1 cellular context compared by ENCODE assay signal in genomic region chr19:49362048-49362925, GRCh38.
TF ChIP-seq lines count a peak whose summit lies in the region.

TEAD2 (minus strand) TSS chr19:49362416; CDS start chr19:49360075, 2,341 bp downstream.

TF ChIP-seq in K562, 482 proteins besides CTCF, POLR2A, EP300 and RAD21 (continued from another document and continues in another):
- TF ChIP-seq, protein P1, sequence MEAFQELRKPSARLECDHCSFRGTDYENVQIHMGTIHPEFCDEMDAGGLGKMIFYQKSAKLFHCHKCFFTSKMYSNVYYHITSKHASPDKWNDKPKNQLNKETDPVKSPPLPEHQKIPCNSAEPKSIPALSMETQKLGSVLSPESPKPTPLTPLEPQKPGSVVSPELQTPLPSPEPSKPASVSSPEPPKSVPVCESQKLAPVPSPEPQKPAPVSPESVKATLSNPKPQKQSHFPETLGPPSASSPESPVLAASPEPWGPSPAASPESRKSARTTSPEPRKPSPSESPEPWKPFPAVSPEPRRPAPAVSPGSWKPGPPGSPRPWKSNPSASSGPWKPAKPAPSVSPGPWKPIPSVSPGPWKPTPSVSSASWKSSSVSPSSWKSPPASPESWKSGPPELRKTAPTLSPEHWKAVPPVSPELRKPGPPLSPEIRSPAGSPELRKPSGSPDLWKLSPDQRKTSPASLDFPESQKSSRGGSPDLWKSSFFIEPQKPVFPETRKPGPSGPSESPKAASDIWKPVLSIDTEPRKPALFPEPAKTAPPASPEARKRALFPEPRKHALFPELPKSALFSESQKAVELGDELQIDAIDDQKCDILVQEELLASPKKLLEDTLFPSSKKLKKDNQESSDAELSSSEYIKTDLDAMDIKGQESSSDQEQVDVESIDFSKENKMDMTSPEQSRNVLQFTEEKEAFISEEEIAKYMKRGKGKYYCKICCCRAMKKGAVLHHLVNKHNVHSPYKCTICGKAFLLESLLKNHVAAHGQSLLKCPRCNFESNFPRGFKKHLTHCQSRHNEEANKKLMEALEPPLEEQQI (IDR thresholded peaks at IDR 0.05) = no peak
- TF ChIP-seq, protein P2, sequence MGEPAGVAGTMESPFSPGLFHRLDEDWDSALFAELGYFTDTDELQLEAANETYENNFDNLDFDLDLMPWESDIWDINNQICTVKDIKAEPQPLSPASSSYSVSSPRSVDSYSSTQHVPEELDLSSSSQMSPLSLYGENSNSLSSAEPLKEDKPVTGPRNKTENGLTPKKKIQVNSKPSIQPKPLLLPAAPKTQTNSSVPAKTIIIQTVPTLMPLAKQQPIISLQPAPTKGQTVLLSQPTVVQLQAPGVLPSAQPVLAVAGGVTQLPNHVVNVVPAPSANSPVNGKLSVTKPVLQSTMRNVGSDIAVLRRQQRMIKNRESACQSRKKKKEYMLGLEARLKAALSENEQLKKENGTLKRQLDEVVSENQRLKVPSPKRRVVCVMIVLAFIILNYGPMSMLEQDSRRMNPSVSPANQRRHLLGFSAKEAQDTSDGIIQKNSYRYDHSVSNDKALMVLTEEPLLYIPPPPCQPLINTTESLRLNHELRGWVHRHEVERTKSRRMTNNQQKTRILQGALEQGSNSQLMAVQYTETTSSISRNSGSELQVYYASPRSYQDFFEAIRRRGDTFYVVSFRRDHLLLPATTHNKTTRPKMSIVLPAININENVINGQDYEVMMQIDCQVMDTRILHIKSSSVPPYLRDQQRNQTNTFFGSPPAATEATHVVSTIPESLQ (CRISPR knock-in tag; IDR thresholded peaks at IDR 0.05) = no peak
- no peak for TF ChIP-seq NR2C1 (IDR thresholded peaks at IDR 0.05)
- no peak for TF ChIP-seq NR2C1 (tag; IDR thresholded peaks at IDR 0.05)
- peak; percentile 33 for TF ChIP-seq HNRNPLL (IDR thresholded peaks at IDR 0.05; ENCODE audit: low read depth, low read length, poor library complexity, severe bottlenecking)
- TF ChIP-seq YBX1 (IDR thresholded peaks at IDR 0.05) = no peak
- TF ChIP-seq TBP (optimal IDR thresholded peaks at IDR 0.05; ENCODE audit: low read depth, low read length) = peak; percentile 4
- TF ChIP-seq MYC (IDR thresholded peaks at IDR 0.05; ENCODE audit: low read depth, low read length) = peak; percentile 21; the same call in 1 of the 2 replicates
- no peak for TF ChIP-seq MYC (CRISPR knock-in tag; IDR thresholded peaks at IDR 0.05; ENCODE audit: borderline replicate concordance, low read depth)
- TF ChIP-seq ZBTB34 (CRISPR knock-in tag; IDR thresholded peaks at IDR 0.05) = no peak
- no peak for TF ChIP-seq COPS2 (conservative IDR thresholded peaks at IDR 0.05)
- no peak for TF ChIP-seq HDAC8 (tag; IDR thresholded peaks at IDR 0.05)
- no peak for TF ChIP-seq MYBL2 (IDR thresholded peaks at IDR 0.05; ENCODE audit: low read depth)
- TF ChIP-seq MYBL2 (CRISPR knock-in tag; IDR thresholded peaks at IDR 0.05; ENCODE audit: borderline replicate concordance) = no peak
- TF ChIP-seq MNT (conservative IDR thresholded peaks at IDR 0.05) = 0 out of 4 replicates have a peak, but pooled peaks of 1 of the 2 experiments have one; percentile 50
- TF ChIP-seq MTA3 (IDR thresholded peaks at IDR 0.05; ENCODE audit: borderline replicate concordance) = peak; percentile 38; the same call in 1 of the 2 replicates
- TF ChIP-seq NBN (IDR thresholded peaks at IDR 0.05; ENCODE audit: low read depth) = no peak; the same call in 1 of the 2 replicates
- TF ChIP-seq HEY1 (CRISPR knock-in tag; IDR thresholded peaks at IDR 0.05; ENCODE audit: borderline replicate concordance) = no peak
- TF ChIP-seq SRSF3 (IDR thresholded peaks at IDR 0.05; ENCODE audit: insufficient read depth, low read length) = no peak
- TF ChIP-seq NFRKB (IDR thresholded peaks at IDR 0.05; ENCODE audit: low read depth) = 0 out of 2 replicates have a peak, but pooled peaks have one; percentile 18
- TF ChIP-seq ZFP1 (CRISPR knock-in tag; IDR thresholded peaks at IDR 0.05) = no peak
- no peak for TF ChIP-seq MCM7 (IDR thresholded peaks at IDR 0.05)
- TF ChIP-seq ZC3H11A (IDR thresholded peaks at IDR 0.05; ENCODE audit: low read depth, low read length) = no peak
- no peak for TF ChIP-seq NFIX (CRISPR knock-in tag; IDR thresholded peaks at IDR 0.05; ENCODE audit: low read depth)
- TF ChIP-seq, protein P3, sequence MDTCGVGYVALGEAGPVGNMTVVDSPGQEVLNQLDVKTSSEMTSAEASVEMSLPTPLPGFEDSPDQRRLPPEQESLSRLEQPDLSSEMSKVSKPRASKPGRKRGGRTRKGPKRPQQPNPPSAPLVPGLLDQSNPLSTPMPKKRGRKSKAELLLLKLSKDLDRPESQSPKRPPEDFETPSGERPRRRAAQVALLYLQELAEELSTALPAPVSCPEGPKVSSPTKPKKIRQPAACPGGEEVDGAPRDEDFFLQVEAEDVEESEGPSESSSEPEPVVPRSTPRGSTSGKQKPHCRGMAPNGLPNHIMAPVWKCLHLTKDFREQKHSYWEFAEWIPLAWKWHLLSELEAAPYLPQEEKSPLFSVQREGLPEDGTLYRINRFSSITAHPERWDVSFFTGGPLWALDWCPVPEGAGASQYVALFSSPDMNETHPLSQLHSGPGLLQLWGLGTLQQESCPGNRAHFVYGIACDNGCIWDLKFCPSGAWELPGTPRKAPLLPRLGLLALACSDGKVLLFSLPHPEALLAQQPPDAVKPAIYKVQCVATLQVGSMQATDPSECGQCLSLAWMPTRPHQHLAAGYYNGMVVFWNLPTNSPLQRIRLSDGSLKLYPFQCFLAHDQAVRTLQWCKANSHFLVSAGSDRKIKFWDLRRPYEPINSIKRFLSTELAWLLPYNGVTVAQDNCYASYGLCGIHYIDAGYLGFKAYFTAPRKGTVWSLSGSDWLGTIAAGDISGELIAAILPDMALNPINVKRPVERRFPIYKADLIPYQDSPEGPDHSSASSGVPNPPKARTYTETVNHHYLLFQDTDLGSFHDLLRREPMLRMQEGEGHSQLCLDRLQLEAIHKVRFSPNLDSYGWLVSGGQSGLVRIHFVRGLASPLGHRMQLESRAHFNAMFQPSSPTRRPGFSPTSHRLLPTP (IDR thresholded peaks at IDR 0.05; ENCODE audit: borderline replicate concordance, extremely low read depth, insufficient read length) = no peak
- TF ChIP-seq ZNF143 (CRISPR knock-in tag; IDR thresholded peaks at IDR 0.05) = no peak
- no peak for TF ChIP-seq NCOA1 (IDR thresholded peaks at IDR 0.05; ENCODE audit: low read depth)
- no peak for TF ChIP-seq SRSF9 (IDR thresholded peaks at IDR 0.05; ENCODE audit: borderline replicate concordance, low read depth, low read length)
- TF ChIP-seq BHLHE40 (IDR thresholded peaks at IDR 0.05; ENCODE audit: low read length) = peak; percentile 28; the same call in 1 of the 2 replicates
- no peak for TF ChIP-seq RBM25 (IDR thresholded peaks at IDR 0.05; ENCODE audit: low read depth, low read length, severe bottlenecking)
- TF ChIP-seq TEAD1 (CRISPR knock-in tag; IDR thresholded peaks at IDR 0.05) = 0 out of 4 replicates have a peak, but pooled peaks of 1 of the 2 experiments have one; percentile 30
- TF ChIP-seq ZNF212 (CRISPR knock-in tag; IDR thresholded peaks at IDR 0.05) = no peak
- no peak for TF ChIP-seq PCBP1 (IDR thresholded peaks at IDR 0.05; ENCODE audit: low read depth, low read length, poor library complexity, severe bottlenecking)
- TF ChIP-seq ZNF583 (CRISPR knock-in tag; IDR thresholded peaks at IDR 0.05) = no peak
- TF ChIP-seq PPARD (CRISPR knock-in tag; IDR thresholded peaks at IDR 0.05) = no peak
- TF ChIP-seq ZNF384 (IDR thresholded peaks at IDR 0.05; ENCODE audit: low read depth, low read length) = 0 out of 2 replicates have a peak, but pooled peaks have one; percentile 29
- 0 out of 2 replicates have a peak, but pooled peaks have one; percentile 21 for TF ChIP-seq POLR2AphosphoS5 (IDR thresholded peaks at IDR 0.05; ENCODE audit: control insufficient read depth, insufficient read depth, low read depth, low read length)
- no peak for TF ChIP-seq HDAC6 (IDR thresholded peaks at IDR 0.05; ENCODE audit: low read depth, low read length)
- TF ChIP-seq, protein P4, sequence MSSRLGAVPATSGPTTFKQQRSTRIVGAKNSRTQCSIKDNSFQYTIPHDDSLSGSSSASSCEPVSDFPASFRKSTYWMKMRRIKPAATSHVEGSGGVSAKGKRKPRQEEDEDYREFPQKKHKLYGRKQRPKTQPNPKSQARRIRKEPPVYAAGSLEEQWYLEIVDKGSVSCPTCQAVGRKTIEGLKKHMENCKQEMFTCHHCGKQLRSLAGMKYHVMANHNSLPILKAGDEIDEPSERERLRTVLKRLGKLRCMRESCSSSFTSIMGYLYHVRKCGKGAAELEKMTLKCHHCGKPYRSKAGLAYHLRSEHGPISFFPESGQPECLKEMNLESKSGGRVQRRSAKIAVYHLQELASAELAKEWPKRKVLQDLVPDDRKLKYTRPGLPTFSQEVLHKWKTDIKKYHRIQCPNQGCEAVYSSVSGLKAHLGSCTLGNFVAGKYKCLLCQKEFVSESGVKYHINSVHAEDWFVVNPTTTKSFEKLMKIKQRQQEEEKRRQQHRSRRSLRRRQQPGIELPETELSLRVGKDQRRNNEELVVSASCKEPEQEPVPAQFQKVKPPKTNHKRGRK (tag; IDR thresholded peaks at IDR 0.05) = peak; percentile 39; the same call in 1 of the 2 replicates
- no peak for TF ChIP-seq KLF13 (tag; IDR thresholded peaks at IDR 0.05; ENCODE audit: borderline replicate concordance, low read depth)
- TF ChIP-seq POLR2G (IDR thresholded peaks at IDR 0.05; ENCODE audit: low read depth, low read length) = peak; percentile 79
- TF ChIP-seq ZFX (CRISPR knock-in tag; IDR thresholded peaks at IDR 0.05) = peak; percentile 43; the same call in 1 of the 2 replicates
- TF ChIP-seq ATF4 (CRISPR knock-in tag; IDR thresholded peaks at IDR 0.05) = no peak
- 0 out of 4 replicates have a peak, but pooled peaks of 1 of the 2 experiments have one; percentile 30 for TF ChIP-seq SRF (CRISPR knock-in tag; IDR thresholded peaks at IDR 0.05)
- no peak for TF ChIP-seq ETV6 (IDR thresholded peaks at IDR 0.05; ENCODE audit: borderline replicate concordance in 1 of 2, low read depth in 2 of 2, low read length in 1 of 2)
- TF ChIP-seq ETV6 (CRISPR knock-in tag; IDR thresholded peaks at IDR 0.05; ENCODE audit: borderline replicate concordance) = 0 out of 2 replicates have a peak, but pooled peaks have one; percentile 26
- peak; percentile 34; the same call in 1 of the 2 replicates for TF ChIP-seq CTBP1 (IDR thresholded peaks at IDR 0.05; ENCODE audit: borderline replicate concordance)
- TF ChIP-seq MAZ (CRISPR knock-in tag; conservative IDR thresholded peaks at IDR 0.05 in 1 of 2, IDR thresholded peaks at IDR 0.05 in 1 of 2) = peak in 1 of 2 experiments; percentile 73; a peak in 1 of 4 replicates
- no peak for TF ChIP-seq ZNF347 (CRISPR knock-in tag; IDR thresholded peaks at IDR 0.05; ENCODE audit: low read depth)
- peak; percentile 53; the same call in 1 of the 2 replicates for TF ChIP-seq PHF8 (IDR thresholded peaks at IDR 0.05; ENCODE audit: borderline replicate concordance, low read length)
- TF ChIP-seq GTF2E2 (tag; IDR thresholded peaks at IDR 0.05) = no peak
- peak; percentile 66 to 71 for TF ChIP-seq NRF1 (conservative IDR thresholded peaks at IDR 0.05 in 1 of 2, IDR thresholded peaks at IDR 0.05 in 1 of 2)
- no peak for TF ChIP-seq ZNF282 (CRISPR knock-in tag; IDR thresholded peaks at IDR 0.05)
